18 cellular contexts compared by ENCODE assay signal in the genomic region with DNA sequence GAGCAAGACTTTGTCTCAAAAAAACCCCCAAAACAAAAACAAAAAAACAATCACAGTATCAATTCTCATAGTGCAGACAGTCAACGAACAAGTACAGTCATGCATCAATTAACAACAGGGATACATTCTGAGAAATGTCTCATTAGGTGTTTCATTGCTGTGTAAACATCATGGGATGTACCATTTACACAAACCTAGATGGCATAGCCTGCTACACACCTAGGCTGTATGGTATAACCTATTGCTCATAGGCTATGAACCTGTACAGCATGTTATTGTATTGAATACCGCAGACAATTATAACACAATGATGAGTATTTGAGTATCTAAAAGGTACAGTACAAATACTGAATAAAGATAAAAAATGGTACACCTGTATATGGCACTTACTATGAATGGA.
"Had no signal": no experiment of that assay in that cellular context is flagged by ENCODE, and none has a peak within 500 bp of the region (broad histone marks: within the 10 kb centered on the region; RNA-seq: fewer than 3 reads in every experiment).

No MANE protein-coding gene starts in this region.

- H3K27ac ChIP-seq: brain microvascular endothelial cell, coronary artery, prostate gland, VCaP had no signal

- DNase-seq: activated CD4-positive, CD25-positive, alpha-beta regulatory T cell treated with anti-CD3 and anti-CD28 coated beads, Interleukin-2, amount 50 U/mL, for 72 hours; activated CD8-positive, alpha-beta memory T cell treated with anti-CD3 and anti-CD28 coated beads for 24 hours; activated CD8-positive, alpha-beta memory T cell treated with anti-CD3 and anti-CD28 coated beads, Interleukin-2, amount 50 U/mL, for 48 hours; activated effector memory CD4-positive, alpha-beta T cell treated with Interleukin-2 at 50 U/mL for 16 hours; activated naive CD4-positive, alpha-beta T cell treated with anti-CD3 and anti-CD28 coated beads, Interleukin-2, amount 10 ng/mL, durations not matched to agents 7 days and 5 days; activated T-cell treated with anti-CD3 and anti-CD28 coated beads, Interleukin-2, amount 50 U/mL, for 48 hours; aorta; brain microvascular endothelial cell; immature natural killer cell; kidney glomerular epithelial cell; left ventricle myocardium superior; mesenchymal stem cell; mucosa of descending colon; naive B cell; right cardiac atrium had no signal
